In genomic region chr6:9204171-9204570, GRCh38 we compare ENCODE assay signal across 15 cellular contexts.
DNase-seq lines count a peak whose midpoint lies in the region; ATAC-seq and TF ChIP-seq lines count a peak whose summit lies in the region.
"Had no signal": no experiment of that assay in that cellular context is flagged by ENCODE, and none has a peak within 500 bp of the region (broad histone marks: within the 10 kb centered on the region; RNA-seq: fewer than 3 reads in every experiment).

No MANE protein-coding gene starts in this region.

- no peak overlapping the region for H3K4ac ChIP-seq in IMR-90 (ENCODE audit: low read depth, low read length)

- no CpG with 5 or more reads among the region's 1 CpG for WGBS in IMR-90 (ENCODE audit: extremely low coverage in 2 of 2, insufficient read length in 1 of 2), 2 experiments

- TF ChIP-seq CTCF in IMR-90 (conservative IDR thresholded peaks at IDR 0.05; ENCODE audit: low read depth, low read length): no peak
- TF ChIP-seq CTCF in Peyer's patch (IDR thresholded peaks at IDR 0.05): no peak

- H3K4me1 ChIP-seq in IMR-90 (ENCODE audit: control insufficient read depth, insufficient read depth, low read length) (no peaks in the 10 kb centered on the region), Peyer's patch (no peaks in the 10 kb centered on the region)
- H3K4me1 ChIP-seq: BE2C, sigmoid colon, tibial artery had no signal

- no peak for TF ChIP-seq POLR2A in IMR-90 (IDR thresholded peaks at IDR 0.05; ENCODE audit: low read depth, low read length)
- no peak for TF ChIP-seq POLR2A in Peyer's patch (IDR thresholded peaks at IDR 0.05)

- no peak overlapping the region for H2AK9ac ChIP-seq in IMR-90 (replicated peaks; ENCODE audit: low read depth, low read length, poor library complexity)

- H3K4me2 ChIP-seq in IMR-90 (ENCODE audit: low read depth, low read length): no peak overlapping the region

- no peak overlapping the region for H2BK20ac ChIP-seq in IMR-90 (ENCODE audit: low read depth, low read length)

- no peak for ATAC-seq in IMR-90 (ENCODE audit: low read depth)

- no TSS peak for BruUV-seq in IMR-90 (replicated peaks; lab: Mats Ljungman, UMichigan)

- TF ChIP-seq RAD21 in IMR-90 (IDR thresholded peaks at IDR 0.05; ENCODE audit: low read length): no peak

- H2BK120ac ChIP-seq in IMR-90 (ENCODE audit: low read depth, low read length): no peak overlapping the region

- H3K18ac ChIP-seq in IMR-90 (ENCODE audit: low read depth, low read length): no peak overlapping the region

- no peaks in the 10 kb centered on the region for H3K36me3 ChIP-seq in IMR-90 (ENCODE audit: control insufficient read depth, insufficient read depth, low read length)
- H3K36me3 ChIP-seq in Peyer's patch: no peaks in the 10 kb centered on the region
- H3K36me3 ChIP-seq: BE2C, sigmoid colon, tibial artery had no signal

- H4K91ac ChIP-seq in IMR-90 (ENCODE audit: insufficient read depth, low read depth, low read length): no peak overlapping the region

- CTCF ChIA-PET in IMR-90 (lab: Yijun Ruan, JAX): no interaction called here

- no peak overlapping the region for H3K56ac ChIP-seq in IMR-90 (ENCODE audit: extremely low read depth, insufficient read depth, low read length)

- in situ Hi-C loops in IMR-90 (cut with MboI; ENCODE audit: low sequenced_read_pairs): no loop called here

- no peaks in the 10 kb centered on the region for H3K27me3 ChIP-seq in IMR-90 (ENCODE audit: control insufficient read depth, insufficient read depth, low read length)
- no peaks in the 10 kb centered on the region for H3K27me3 ChIP-seq in Peyer's patch
- H3K27me3 ChIP-seq: BE2C, sigmoid colon, tibial artery had no signal

- no peak overlapping the region for H3K14ac ChIP-seq in IMR-90 (replicated peaks; ENCODE audit: low read depth, low read length)

- H3K9me3 ChIP-seq in IMR-90 (ENCODE audit: control insufficient read depth, insufficient read depth, low read length): no peaks in the 10 kb centered on the region
- H3K9me3 ChIP-seq in Peyer's patch: no peaks in the 10 kb centered on the region
- H3K9me3 ChIP-seq: BE2C had no signal

- no peak overlapping the region for H3K27ac ChIP-seq in IMR-90 (ENCODE audit: insufficient read depth, low read length)
- no peak overlapping the region for H3K27ac ChIP-seq in Peyer's patch
- H3K27ac ChIP-seq: sigmoid colon, tibial artery had no signal

- no peak overlapping the region for H4K8ac ChIP-seq in IMR-90 (ENCODE audit: low read depth in 2 of 2, low read length in 2 of 2)

- no peaks in the 10 kb centered on the region for H3K9me1 ChIP-seq in IMR-90 (ENCODE audit: insufficient read depth, low read length)

- POLR2A ChIA-PET in IMR-90 (lab: Charles Lee; ENCODE audit: unreplicated experiment): no interaction called here

- intact Hi-C loops in IMR-90 (cut with micrococcal nuclease): no loop called here

- dilution Hi-C loops in IMR-90 (cut with HindIII; ENCODE audit: low sequenced_read_pairs, unreplicated experiment): no loop called here

- no peak overlapping the region for H2AK5ac ChIP-seq in IMR-90 (ENCODE audit: low read depth, low read length)

- H4K20me1 ChIP-seq in IMR-90 (ENCODE audit: insufficient read depth, low read length): no peaks in the 10 kb centered on the region

- H3K79me1 ChIP-seq in IMR-90 (ENCODE audit: low read depth in 1 of 2, low read length in 2 of 2): no peaks in the 10 kb centered on the region

- H3K23ac ChIP-seq in IMR-90 (ENCODE audit: low read depth, low read length): no peak overlapping the region

- H2BK15ac ChIP-seq in IMR-90 (ENCODE audit: low read depth, low read length): no peak overlapping the region

- H3K4me3 ChIP-seq in IMR-90 (ENCODE audit: insufficient read depth, low read depth, low read length) (no peak overlapping the region), Peyer's patch (no peak overlapping the region)
- H3K4me3 ChIP-seq: sigmoid colon, tibial artery had no signal

- H3K9ac ChIP-seq in IMR-90 (ENCODE audit: low read depth, low read length): no peak overlapping the region

- no peak overlapping the region for H4K5ac ChIP-seq in IMR-90 (ENCODE audit: low read depth, low read length)

- DNase-seq in AG08396 (ENCODE audit: low spot score) (peak; percentile 21), IMR-90 (peak; percentile 64), astrocyte of the hippocampus (ENCODE audit: low read depth, low spot score) (peak; percentile 84), foreskin melanocyte (peak; percentile 29), Peyer's patch (no peak), NCI-H748 treated with DMSO at 0.1 percent for 48 hours (lab: John Stamatoyannopoulos, UW) (no peak), COR-L47 (lab: John Stamatoyannopoulos, UW) (no peak)
- no peak for DNase-seq in activated CD8-positive, alpha-beta memory T cell treated with anti-CD3 and anti-CD28 coated beads, Interleukin-2, amount 50 U/mL, for 4 hours
- DNase-seq: BE2C; effector CD8-positive, alpha-beta T cell; naive B cell; NCI-H2029; sigmoid colon; T-helper 9 cell; tibial artery had no signal

- no peak overlapping the region for H2AFZ ChIP-seq in IMR-90 (replicated peaks; ENCODE audit: low read length, poor library complexity)

- H2BK5ac ChIP-seq in IMR-90 (ENCODE audit: low read depth, low read length, poor library complexity, severe bottlenecking): no peak overlapping the region

TF ChIP-seq in IMR-90, 13 proteins besides CTCF, POLR2A, EP300 and RAD21:
- TF ChIP-seq FOS (IDR thresholded peaks at IDR 0.05; ENCODE audit: low read depth, low read length): no peak
- no peak for TF ChIP-seq CHD1 (IDR thresholded peaks at IDR 0.05; ENCODE audit: low read depth, low read length)
- TF ChIP-seq BHLHE40 (IDR thresholded peaks at IDR 0.05; ENCODE audit: low read depth, low read length): no peak
- TF ChIP-seq SMC3 (IDR thresholded peaks at IDR 0.05; ENCODE audit: low read depth, low read length): no peak
- TF ChIP-seq RCOR1 (IDR thresholded peaks at IDR 0.05; ENCODE audit: insufficient replicate concordance, low read length): no peak
- TF ChIP-seq NFE2L2 (IDR thresholded peaks at IDR 0.05; ENCODE audit: low read depth, low read length): no peak
- no peak for TF ChIP-seq MXI1 (IDR thresholded peaks at IDR 0.05; ENCODE audit: borderline replicate concordance, low read depth, low read length)

Comparison
In these comparisons a context has a peak if more than half of its experiments do, and no peak if none do; other contexts are left out.
1. DNase-seq: peak in AG08396 (single experiment), IMR-90 (single experiment), astrocyte of the hippocampus (single experiment) and foreskin melanocyte (single experiment); none in Peyer's patch (0 of 3), NCI-H748 treated with DMSO at 0.1 percent for 48 hours (single experiment), activated CD8-positive, alpha-beta memory T cell treated with anti-CD3 and anti-CD28 coated beads, Interleukin-2, amount 50 U/mL, for 4 hours (single experiment) and COR-L47 (single experiment).